ENCODE assay signal across 9 cellular contexts in genomic region chr11:2385156-2386151, GRCh38. TPM values are rescaled to one million over a fixed set of nuclear protein-coding genes. Genes with fewer than 3 reads are reported as not detected.
A peak's percentile ranks its signal among the peaks of the same experiment; 100 is the strongest.
DNase-seq lines count a peak whose midpoint lies in the region; ATAC-seq and TF ChIP-seq lines count a peak whose summit lies in the region.
"Had no signal": no experiment of that assay in that cellular context is flagged by ENCODE, and none has a peak within 500 bp of the region (broad histone marks: within the 10 kb centered on the region; RNA-seq: fewer than 3 reads in every experiment).

No MANE protein-coding gene starts in this region.

- DNase-seq in left ventricle myocardium inferior (no peak), Right ventricle myocardium superior (no peak), immature natural killer cell (peak; percentile 44 to 66 (median 47)), posterior vena cava (ENCODE audit: low spot score) (no peak), GDM1 (lab: John Stamatoyannopoulos, UW) (no peak), NCI-H146 treated with DMSO at 0.1 percent for 48 hours (lab: John Stamatoyannopoulos, UW; ENCODE audit: unreplicated experiment) (no peak)
- DNase-seq: activated CD8-positive, alpha-beta memory T cell treated with anti-CD3 and anti-CD28 coated beads for 24 hours had no signal

- H3K4me1 ChIP-seq in left ventricle myocardium inferior = peaks cover 100% of the 10 kb centered on the region
- peaks cover 64% of the 10 kb centered on the region for H3K4me1 ChIP-seq in Loucy (ENCODE audit: insufficient read depth, low read length, poor library complexity, severe bottlenecking)

- H3K36me3 ChIP-seq in left ventricle myocardium inferior (peaks cover 11% of the 10 kb centered on the region), Loucy (ENCODE audit: insufficient read depth, low read length) (peaks cover 7% of the 10 kb centered on the region; the same call in 1 of the 2 replicates)

- H3K27ac Mint-ChIP-seq in immature natural killer cell = peak overlapping the region; percentile 71 to 96 (median 88)

- H4K20me1 ChIP-seq in Loucy (ENCODE audit: insufficient read depth, low read length, poor library complexity, severe bottlenecking) = peaks cover 98% of the 10 kb centered on the region

- H3K4me2 ChIP-seq in Loucy (ENCODE audit: low read depth, low read length, poor library complexity, severe bottlenecking) = peak overlapping the region; percentile 45

- no peak overlapping the region for H2AFZ ChIP-seq in Loucy (ENCODE audit: low read length)

- peaks cover 9 to 23% (median 14%) of the 10 kb centered on the region in 3 donors for H3K27me3 Mint-ChIP-seq in immature natural killer cell (ENCODE audit: low read depth in 3 of 3)

- H3K9me3 Mint-ChIP-seq in immature natural killer cell = no peaks in the 10 kb centered on the region

- ATAC-seq in Right ventricle myocardium superior (ENCODE audit: poor library complexity) (no peak), GM21737 (IDR thresholded peaks at IDR 0.05; ENCODE audit: unreplicated experiment) (no peak)

- no peaks in the 10 kb centered on the region for H3K9me2 ChIP-seq in Loucy (replicated peaks; ENCODE audit: low read depth, low read length)

- H3K9me3 ChIP-seq in left ventricle myocardium inferior (replicated peaks) = no peaks in the 10 kb centered on the region
- no peaks in the 10 kb centered on the region for H3K9me3 ChIP-seq in Loucy (ENCODE audit: insufficient read depth, low read depth, low read length)

- no peaks in the 10 kb centered on the region for H3F3A ChIP-seq in Loucy (ENCODE audit: low read depth)

- TF ChIP-seq CTCF in left ventricle myocardium inferior (IDR thresholded peaks at IDR 0.05; ENCODE audit: borderline replicate concordance) (no peak), Loucy (conservative IDR thresholded peaks at IDR 0.05; ENCODE audit: low read length) (no peak)

- intact Hi-C loops in left ventricle myocardium inferior (cut with micrococcal nuclease) (no loop called here), Right ventricle myocardium superior (cut with DNase I) (no loop called here), posterior vena cava (cut with DNase I) (no loop called here)

- peak overlapping the region; percentile 41 for H3K9ac ChIP-seq in Loucy (ENCODE audit: low read depth, low read length, poor library complexity, severe bottlenecking)

- no peaks in the 10 kb centered on the region for H3K27me3 ChIP-seq in left ventricle myocardium inferior (ENCODE audit: low read depth)
- no peaks in the 10 kb centered on the region for H3K27me3 ChIP-seq in Loucy (ENCODE audit: insufficient read depth, low read length, poor library complexity, severe bottlenecking)

- H3K36me3 Mint-ChIP-seq in immature natural killer cell = no peaks in the 10 kb centered on the region

- H3K27ac ChIP-seq in left ventricle myocardium inferior (replicated peaks) = peak overlapping the region; percentile 77

- H3K4me3 ChIP-seq in left ventricle myocardium inferior = no peak overlapping the region
- peak overlapping the region; percentile 46 for H3K4me3 ChIP-seq in Loucy (ENCODE audit: low read length, poor library complexity, severe bottlenecking)

- peak overlapping the region; percentile 72 to 93 (median 81) for H3K4me3 Mint-ChIP-seq in immature natural killer cell

- H3K79me2 ChIP-seq in Loucy (ENCODE audit: insufficient read depth, low read length) = peaks cover 97% of the 10 kb centered on the region

- H3K4me1 Mint-ChIP-seq in immature natural killer cell = peaks cover 78 to 88% of the 10 kb centered on the region in 2 donors

RNA-seq across cellular contexts. Expression of gene CD81, which starts 8.3 kb away (rescaled TPM):
- total RNA-seq in left ventricle myocardium inferior = 412 TPM
- total RNA-seq in Right ventricle myocardium superior = 457 TPM
- 10 to 100 TPM; 33.1 to 56.9 (median 49.7) TPM for polyA plus RNA-seq in immature natural killer cell
- total RNA-seq in posterior vena cava = 100 to 1,000 TPM; 616 to 784 TPM

RNA-seq across cellular contexts. Expression of gene TSSC4, which starts 15.1 kb away (rescaled TPM):
- total RNA-seq in left ventricle myocardium inferior = 31.7 TPM
- total RNA-seq in Right ventricle myocardium superior = 36.2 TPM
- 100 to 1,000 TPM in 2 of 3 donors, 10 to 100 TPM in 1; 87.7 to 111 (median 108) TPM for polyA plus RNA-seq in immature natural killer cell
- 10 to 100 TPM; 47.4 to 49.6 TPM for total RNA-seq in posterior vena cava

RNA-seq across cellular contexts. Expression of gene TRPM5, which starts 58.9 kb away (rescaled TPM):
- total RNA-seq in left ventricle myocardium inferior (not detected), Right ventricle myocardium superior (not detected), posterior vena cava (not detected)
- polyA plus RNA-seq in immature natural killer cell = not detected

RNA-seq across cellular contexts. Expression of gene KCNQ1, which starts 59.4 kb away (rescaled TPM):
- 41.8 TPM for total RNA-seq in left ventricle myocardium inferior
- 33.4 TPM for total RNA-seq in Right ventricle myocardium superior
- 1 to 10 TPM in 1 of 3 donors, under 1 TPM in 2; 0.13 to 1.1 (median 0.73) TPM for polyA plus RNA-seq in immature natural killer cell
- total RNA-seq in posterior vena cava = 1 to 10 TPM; 4.7 to 7.2 TPM

Comparison
In these comparisons a context has a peak if more than half of its experiments do, and no peak if none do; other contexts are left out.
1. DNase-seq: peak in immature natural killer cell (3 of 3); none in left ventricle myocardium inferior (single experiment), Right ventricle myocardium superior (single experiment), posterior vena cava (single experiment), GDM1 (single experiment) and NCI-H146 treated with DMSO at 0.1 percent for 48 hours (single experiment).